In the genomic region with DNA sequence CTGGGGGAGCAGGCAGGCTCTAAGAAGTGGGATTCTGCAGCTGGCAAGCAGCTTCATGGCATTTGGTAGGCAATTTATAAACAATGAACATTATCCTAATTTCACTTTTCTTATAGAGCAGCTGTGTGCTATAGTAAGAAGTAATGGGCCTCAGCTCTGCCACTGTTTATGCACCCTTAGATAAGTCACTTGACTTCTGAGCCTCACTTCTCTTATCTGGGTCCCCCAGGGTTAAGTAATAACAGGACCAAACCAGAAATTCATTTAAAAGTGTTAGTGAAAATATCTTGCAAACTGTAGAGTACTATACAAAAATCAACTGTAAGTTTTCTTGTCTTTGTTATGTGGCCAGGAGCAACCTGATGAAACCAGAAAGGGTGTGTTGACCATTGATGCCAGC, we compare ENCODE assay signal across 14 cellular contexts. TPM values are rescaled to one million over a fixed set of nuclear protein-coding genes. Genes with fewer than 3 reads are reported as not detected.
A peak's percentile ranks its signal among the peaks of the same experiment; 100 is the strongest.
DNase-seq lines count a peak whose midpoint lies in the region; ATAC-seq and TF ChIP-seq lines count a peak whose summit lies in the region.
"Had no signal": no experiment of that assay in that cellular context is flagged by ENCODE, and none has a peak within 500 bp of the region (broad histone marks: within the 10 kb centered on the region; RNA-seq: fewer than 3 reads in every experiment).

No MANE protein-coding gene starts in this region.

- H3K9me3 ChIP-seq in CD8-positive, alpha-beta memory T cell (ENCODE audit: low read length): no peaks in the 10 kb centered on the region
- H3K9me3 ChIP-seq in stomach: no peaks in the 10 kb centered on the region
- H3K9me3 ChIP-seq: BLaER1 had no signal

- no peaks in the 10 kb centered on the region for H3K36me3 ChIP-seq in CD8-positive, alpha-beta memory T cell (ENCODE audit: insufficient read depth, low read length)
- H3K36me3 ChIP-seq in stomach: no peaks in the 10 kb centered on the region

- H3K9me3 Mint-ChIP-seq in CD8-positive, alpha-beta memory T cell: no peaks in the 10 kb centered on the region
- H3K9me3 Mint-ChIP-seq in activated B cell treated with CpG ODN at 0.5 μM for 24 hours (no peaks in the 10 kb centered on the region), memory B cell (no peaks in the 10 kb centered on the region)

- no peak overlapping the region for H3K4me3 ChIP-seq in CD8-positive, alpha-beta memory T cell (ENCODE audit: low read length)
- H3K4me3 ChIP-seq in stomach: no peak overlapping the region
- H3K4me3 ChIP-seq: BLaER1 had no signal

- no peaks in the 10 kb centered on the region for H3K27me3 Mint-ChIP-seq in CD8-positive, alpha-beta memory T cell
- no peaks in the 10 kb centered on the region for H3K27me3 Mint-ChIP-seq in activated B cell treated with CpG ODN at 0.5 μM for 24 hours
- no peaks in the 10 kb centered on the region for H3K27me3 Mint-ChIP-seq in memory B cell

- H3K4me3 Mint-ChIP-seq in CD8-positive, alpha-beta memory T cell: no peak overlapping the region
- H3K4me3 Mint-ChIP-seq in activated B cell treated with CpG ODN at 0.5 μM for 24 hours (no peak overlapping the region), memory B cell (no peak overlapping the region)

- H3K27ac ChIP-seq in CD8-positive, alpha-beta memory T cell (ENCODE audit: low read depth, low read length): no peak overlapping the region
- H3K27ac ChIP-seq in stomach: peak overlapping the region in 2 of 5 donors; percentile 36 to 37
- H3K27ac ChIP-seq: BLaER1 had no signal

- peaks cover 68% of the 10 kb centered on the region for H3K4me1 ChIP-seq in CD8-positive, alpha-beta memory T cell (ENCODE audit: insufficient read depth, low read length)
- H3K4me1 ChIP-seq in stomach: peaks cover 5 to 71% (median 31%) of the 10 kb centered on the region in 4 donors
- H3K4me1 ChIP-seq: BLaER1 had no signal

- ATAC-seq in GM18909 (IDR thresholded peaks at IDR 0.05; ENCODE audit: poor library complexity, unreplicated experiment): peak; percentile 44
- peak; percentile 66 for ATAC-seq in activated B cell treated with CpG ODN at 0.5 μM for 24 hours (ENCODE audit: low read depth)
- ATAC-seq in memory B cell (ENCODE audit: low read depth): peak; percentile 66
- no peak for ATAC-seq in HG03139 (IDR thresholded peaks at IDR 0.05; ENCODE audit: unreplicated experiment)
- ATAC-seq: left cardiac atrium had no signal

- TF ChIP-seq EP300 in stomach (IDR thresholded peaks at IDR 0.05): no peak

- POLR2A ChIA-PET in CD8-positive, alpha-beta memory T cell (lab: Charles Lee): no interaction called here
- POLR2A ChIA-PET in activated B cell treated with CpG ODN at 0.5 μM for 24 hours (lab: Charles Lee): interaction anchor here (0.7 to 3.1 kb wide), 5 partner anchors 10 to 309 kb away, joined by 3 to 23 read pairs (median 3); a partner anchor contains a TSS

- DNase-seq in CD8-positive, alpha-beta memory T cell: no peak
- DNase-seq in activated B cell treated with CpG ODN at 0.5 μM for 24 hours (no peak), memory B cell (ENCODE audit: low spot score in 2 of 2) (no peak), NCI-H146 treated with DMSO at 0.1 percent for 48 hours (lab: John Stamatoyannopoulos, UW; ENCODE audit: unreplicated experiment) (no peak), stomach (no peak), dermis blood vessel endothelial cell (no peak)
- DNase-seq: central memory CD4-positive, alpha-beta T cell; left cardiac atrium; NCI-H2171; T-helper 9 cell; trophoblast cell had no signal

- CTCF ChIA-PET in CD8-positive, alpha-beta memory T cell (lab: Charles Lee): interaction anchor here (1.2 to 1.8 kb wide), 3 partner anchors 9 to 32 kb away, joined by 3 to 4 read pairs (median 4); no protein-coding TSS in a partner anchor
- CTCF ChIA-PET in activated B cell treated with CpG ODN at 0.5 μM for 24 hours (lab: Charles Lee): interaction anchor here (1.2 kb wide), 1 partner anchor 65 kb away, joined by 6 read pairs; no protein-coding TSS in a partner anchor

- peak overlapping the region in 7 of 8 donors; percentile 10 to 78 (median 40) for H3K27ac Mint-ChIP-seq in CD8-positive, alpha-beta memory T cell
- peak overlapping the region; percentile 68 for H3K27ac Mint-ChIP-seq in activated B cell treated with CpG ODN at 0.5 μM for 24 hours
- H3K27ac Mint-ChIP-seq in memory B cell: peak overlapping the region; percentile 88

- TF ChIP-seq POLR2A in stomach (IDR thresholded peaks at IDR 0.05): no peak

- H3K4me1 Mint-ChIP-seq in CD8-positive, alpha-beta memory T cell: peaks cover 62 to 89% (median 84%) of the 10 kb centered on the region in 3 donors
- H3K4me1 Mint-ChIP-seq in activated B cell treated with CpG ODN at 0.5 μM for 24 hours (peaks cover 81% of the 10 kb centered on the region), memory B cell (peaks cover 50% of the 10 kb centered on the region)

- TF ChIP-seq CTCF in activated B cell treated with CpG ODN at 0.5 μM for 24 hours (IDR thresholded peaks at IDR 0.05) (no peak), stomach (IDR thresholded peaks at IDR 0.05) (no peak)

- intact Hi-C loops in activated B cell treated with CpG ODN at 0.5 μM for 24 hours (cut with micrococcal nuclease) (loop anchor here (1.0 kb wide), 1 partner anchor 11 kb away; no protein-coding TSS in a partner anchor), stomach (cut with DNase I; ENCODE audit: low total_unique reads) (no loop called here)

- no peaks in the 10 kb centered on the region for H3K27me3 ChIP-seq in CD8-positive, alpha-beta memory T cell (ENCODE audit: insufficient read depth, low read length, poor library complexity, severe bottlenecking)
- no peaks in the 10 kb centered on the region for H3K27me3 ChIP-seq in stomach
- H3K27me3 ChIP-seq: BLaER1 had no signal

- peaks cover 0 to 27% (median 3%) of the 10 kb centered on the region in 3 donors for H3K36me3 Mint-ChIP-seq in CD8-positive, alpha-beta memory T cell
- H3K36me3 Mint-ChIP-seq in activated B cell treated with CpG ODN at 0.5 μM for 24 hours (ENCODE audit: low read depth) (peaks cover 47% of the 10 kb centered on the region), memory B cell (peaks cover 17% of the 10 kb centered on the region)

RNA-seq across cellular contexts. Expression of a gene that starts 24.1 kb away (rescaled TPM):
- 100 to 1,000 TPM; 295 to 311 TPM for total RNA-seq in CD8-positive, alpha-beta memory T cell
- polyA plus RNA-seq in CD8-positive, alpha-beta memory T cell: 207 TPM
- 135 and 149 TPM in 2 replicates for total RNA-seq in activated B cell treated with CpG ODN at 0.5 μM for 24 hours
- total RNA-seq in stomach: 10 to 100 TPM in 3 of 5 donors, 1 to 10 TPM in 2; 1.2 to 37.1 (median 10.7) TPM
- 10 to 100 TPM in 2 of 3 donors, 1 to 10 TPM in 1; 9.6 to 18.4 (median 14.9) TPM for polyA plus RNA-seq in stomach
- total RNA-seq in dermis blood vessel endothelial cell: 13.6 and 15.9 TPM in 2 replicates
